14 cellular contexts compared by ENCODE assay signal in genomic region chr3:51395493-51396213, GRCh38. TPM values are rescaled to one million over a fixed set of nuclear protein-coding genes. Genes with fewer than 3 reads are reported as not detected.
DNase-seq lines count a peak whose midpoint lies in the region; ATAC-seq and TF ChIP-seq lines count a peak whose summit lies in the region.
"Had no signal": no experiment of that assay in that cellular context is flagged by ENCODE, and none has a peak within 500 bp of the region (broad histone marks: within the 10 kb centered on the region; RNA-seq: fewer than 3 reads in every experiment).

No MANE protein-coding gene starts in this region.

- CTCF ChIA-PET in activated CD4-positive, alpha-beta T cell treated with anti-CD3 and anti-CD28 coated beads, Interleukin-2, amount 10 ng/mL, durations not matched to agents 7 days and 5 days (lab: Charles Lee) = interaction anchor here (0.7 to 1.2 kb wide), 5 partner anchors 9 to 784 kb away, joined by 3 read pairs; partner anchors contain the start of genes CISH and MANF

- peak overlapping the region; percentile 62 for H3K27ac Mint-ChIP-seq in activated CD4-positive, alpha-beta T cell treated with anti-CD3 and anti-CD28 coated beads, Interleukin-2, amount 10 ng/mL, durations not matched to agents 7 days and 5 days
- H3K27ac Mint-ChIP-seq in effector memory CD8-positive, alpha-beta T cell = peak overlapping the region; percentile 81 to 87

- DNase-seq in activated CD4-positive, alpha-beta T cell treated with anti-CD3 and anti-CD28 coated beads, Interleukin-2, amount 10 ng/mL, durations not matched to agents 7 days and 5 days = no peak
- no peak for DNase-seq in activated CD4-positive, alpha-beta T cell treated with anti-CD3 and anti-CD28 coated beads for 48 hours
- DNase-seq in Karpas-422 = peak; percentile 34
- DNase-seq in effector memory CD8-positive, alpha-beta T cell = no peak
- DNase-seq in gastrocnemius medialis = no peak
- DNase-seq in globus pallidus (ENCODE audit: low spot score) = no peak
- no peak for DNase-seq in occipital lobe (lab: John Stamatoyannopoulos, UW)
- DNase-seq: activated gamma-delta T cell, DMS79, naive B cell, NCI-H1436, NCI-H774, SHP77 treated with DMSO at 0.1 percent for 48 hours had no signal

- H3K9me3 ChIP-seq in Karpas-422 (ENCODE audit: low read length) = no peaks in the 10 kb centered on the region
- H3K9me3 ChIP-seq in gastrocnemius medialis = no peaks in the 10 kb centered on the region

- peaks cover 20% of the 10 kb centered on the region for H4K20me1 ChIP-seq in Karpas-422 (ENCODE audit: insufficient read depth, low read depth, low read length)

- no peaks in the 10 kb centered on the region for H3K27me3 Mint-ChIP-seq in activated CD4-positive, alpha-beta T cell treated with anti-CD3 and anti-CD28 coated beads, Interleukin-2, amount 10 ng/mL, durations not matched to agents 7 days and 5 days
- H3K27me3 Mint-ChIP-seq in effector memory CD8-positive, alpha-beta T cell = no peaks in the 10 kb centered on the region
- H3K27me3 Mint-ChIP-seq: naive B cell had no signal

- no peak overlapping the region for H3K4me2 ChIP-seq in Karpas-422 (ENCODE audit: low read depth, low read length, poor library complexity, severe bottlenecking)

- H3K9me3 Mint-ChIP-seq in activated CD4-positive, alpha-beta T cell treated with anti-CD3 and anti-CD28 coated beads, Interleukin-2, amount 10 ng/mL, durations not matched to agents 7 days and 5 days = no peaks in the 10 kb centered on the region
- H3K9me3 Mint-ChIP-seq in effector memory CD8-positive, alpha-beta T cell = no peaks in the 10 kb centered on the region
- H3K9me3 Mint-ChIP-seq: naive B cell had no signal

- ATAC-seq in effector memory CD8-positive, alpha-beta T cell (replicated peaks) = no peak
- ATAC-seq in gastrocnemius medialis (no peak), HG03135 (IDR thresholded peaks at IDR 0.05; ENCODE audit: unreplicated experiment) (no peak)

- H3K36me3 ChIP-seq in Karpas-422 (ENCODE audit: insufficient read depth, low read length) = peaks cover 43% of the 10 kb centered on the region; the same call in 1 of the 2 replicates
- H3K36me3 ChIP-seq in gastrocnemius medialis = peaks cover 0 to 65% of the 10 kb centered on the region in 2 donors

- no peaks in the 10 kb centered on the region for H3K9me2 ChIP-seq in Karpas-422 (replicated peaks; ENCODE audit: insufficient read depth, low read length)

- intact Hi-C loops in gastrocnemius medialis (cut with DNase I; ENCODE audit: low total_unique reads) = loop anchor here (10.0 kb wide), 1 partner anchor 1041 kb away; the partner anchor contains the start of genes CYB561D2, NPRL2 and TMEM115

- H3K4me3 ChIP-seq in Karpas-422 (ENCODE audit: low read length) (no peak overlapping the region), gastrocnemius medialis (no peak overlapping the region)

- H2AFZ ChIP-seq in Karpas-422 (ENCODE audit: low read length) = no peak overlapping the region

- peaks cover 20% of the 10 kb centered on the region for H3K4me1 ChIP-seq in Karpas-422 (ENCODE audit: low read length)
- peaks cover 32 to 55% of the 10 kb centered on the region in 2 donors for H3K4me1 ChIP-seq in gastrocnemius medialis

- peaks cover 48% of the 10 kb centered on the region for H3K4me1 Mint-ChIP-seq in activated CD4-positive, alpha-beta T cell treated with anti-CD3 and anti-CD28 coated beads, Interleukin-2, amount 10 ng/mL, durations not matched to agents 7 days and 5 days
- peaks cover 28 to 35% of the 10 kb centered on the region in 2 donors for H3K4me1 Mint-ChIP-seq in effector memory CD8-positive, alpha-beta T cell (ENCODE audit: low read depth in 2 of 2)

- H3K9ac ChIP-seq in Karpas-422 (ENCODE audit: low read length) = no peak overlapping the region

- no peak overlapping the region for H3K4me3 Mint-ChIP-seq in activated CD4-positive, alpha-beta T cell treated with anti-CD3 and anti-CD28 coated beads, Interleukin-2, amount 10 ng/mL, durations not matched to agents 7 days and 5 days
- peak overlapping the region in 1 of 2 donors; percentile 25 for H3K4me3 Mint-ChIP-seq in effector memory CD8-positive, alpha-beta T cell

- no peaks in the 10 kb centered on the region for H3K27me3 ChIP-seq in Karpas-422 (ENCODE audit: low read length)
- no peaks in the 10 kb centered on the region for H3K27me3 ChIP-seq in gastrocnemius medialis

- in situ Hi-C loops in gastrocnemius medialis (cut with MboI; ENCODE audit: low sequenced_read_pairs in 4 of 4) = loop anchor here in 2 of 4 donors (25.0 kb wide), 3 partner anchors 267 to 783 kb away; partner anchors contain the start of genes CISH (in 1 of the 2), MAPKAPK3 (in 1 of the 2) and TEX264 (in 1 of the 2)

- TF ChIP-seq CTCF in gastrocnemius medialis (IDR thresholded peaks at IDR 0.05 in 4 of 5, conservative IDR thresholded peaks at IDR 0.05 in 1 of 5) = no peak

- peaks cover 41% of the 10 kb centered on the region for H3K36me3 Mint-ChIP-seq in activated CD4-positive, alpha-beta T cell treated with anti-CD3 and anti-CD28 coated beads, Interleukin-2, amount 10 ng/mL, durations not matched to agents 7 days and 5 days (ENCODE audit: low read depth)
- H3K36me3 Mint-ChIP-seq in effector memory CD8-positive, alpha-beta T cell (ENCODE audit: insufficient read depth) = peaks cover 60% of the 10 kb centered on the region

- H3K27ac ChIP-seq in Karpas-422 (ENCODE audit: low read length) (no peak overlapping the region), gastrocnemius medialis (peak overlapping the region in 3 of 4 donors; percentile 2 to 57 (median 56))

- H3K79me2 ChIP-seq in Karpas-422 (ENCODE audit: low read length) = peaks cover 56% of the 10 kb centered on the region

- POLR2A ChIA-PET in activated CD4-positive, alpha-beta T cell treated with anti-CD3 and anti-CD28 coated beads, Interleukin-2, amount 10 ng/mL, durations not matched to agents 7 days and 5 days (lab: Charles Lee) = no interaction called here

- TF ChIP-seq POLR2A in gastrocnemius medialis (IDR thresholded peaks at IDR 0.05) = no peak

RNA-seq across cellular contexts. Expression of gene RBM15B, which starts 4.6 kb away (rescaled TPM):
- total RNA-seq in activated CD4-positive, alpha-beta T cell treated with anti-CD3 and anti-CD28 coated beads, Interleukin-2, amount 10 ng/mL, durations not matched to agents 7 days and 5 days = 10 to 100 TPM; 29.0 to 29.8 TPM
- total RNA-seq in Karpas-422 (2014; rRNA removed; shearing (Covaris generic); ENCODE audit: low replicate concordance) = 17.1 and 26.1 TPM in 2 replicates
- 10 to 100 TPM in 1 of 4 donors, 1 to 10 TPM in 3; 4.9 to 13.7 (median 8.9) TPM for total RNA-seq in gastrocnemius medialis
- 33.5 TPM for total RNA-seq in occipital lobe

RNA-seq across cellular contexts. Expression of gene MANF, which starts 10.6 kb away (rescaled TPM):
- 100 to 1,000 TPM; 107 to 131 TPM for total RNA-seq in activated CD4-positive, alpha-beta T cell treated with anti-CD3 and anti-CD28 coated beads, Interleukin-2, amount 10 ng/mL, durations not matched to agents 7 days and 5 days
- 27.2 and 51.8 TPM in 2 replicates for total RNA-seq in Karpas-422 (2014; rRNA removed; shearing (Covaris generic); ENCODE audit: low replicate concordance)
- 10 to 100 TPM in 3 of 4 donors, 1 to 10 TPM in 1; 4.4 to 19.7 (median 11.5) TPM for total RNA-seq in gastrocnemius medialis
- total RNA-seq in occipital lobe = 22.3 TPM
